ENCODE assay signal across 12 cellular contexts in the genomic region with DNA sequence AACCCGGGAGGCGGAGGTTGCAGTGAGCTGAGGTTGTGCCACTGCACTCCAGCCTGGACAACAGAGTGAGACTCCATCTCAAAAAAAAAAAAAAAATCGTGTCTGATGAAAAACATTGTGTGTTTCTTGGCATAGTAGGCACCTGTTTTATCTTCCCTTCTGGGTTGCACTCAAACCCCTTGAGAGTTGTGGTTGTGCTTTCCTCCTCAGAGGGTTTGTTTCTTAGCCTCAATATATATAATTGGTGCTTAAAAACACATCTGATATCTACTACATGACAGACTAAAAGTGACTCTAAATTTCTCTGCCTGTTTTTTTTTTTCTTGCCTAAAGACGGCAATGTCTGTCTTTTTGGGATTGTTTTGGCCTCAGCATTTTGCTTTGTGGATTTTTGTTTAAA. TPM values are rescaled to one million over a fixed set of nuclear protein-coding genes. Genes with fewer than 3 reads are reported as not detected.
DNase-seq lines count a peak whose midpoint lies in the region; ATAC-seq, FAIRE-seq and TF ChIP-seq lines count a peak whose summit lies in the region.
"Had no signal": no experiment of that assay in that cellular context is flagged by ENCODE, and none has a peak within 500 bp of the region (broad histone marks: within the 10 kb centered on the region; RNA-seq: fewer than 3 reads in every experiment).

No MANE protein-coding gene starts in this region.

- DNase-seq in effector memory CD8-positive, alpha-beta T cell, result no peak
- no peak for DNase-seq in stimulated activated CD4-positive, alpha-beta T cell treated with anti-CD3 and anti-CD28 coated beads, Interleukin-4, amount 100 ng/mL, for 24 hours
- no peak for DNase-seq in D721Med (ENCODE audit: insufficient read length, low spot score)
- no peak for DNase-seq in tibial nerve (ENCODE audit: low spot score in 2 of 2)
- DNase-seq in hypothalamus (lab: John Stamatoyannopoulos, UW), result no peak
- DNase-seq: CD4-positive, alpha-beta memory T cell; cortex of kidney; right cardiac atrium; WERI-Rb-1 had no signal

- H3K9me3 Mint-ChIP-seq in effector memory CD8-positive, alpha-beta T cell, result no peaks in the 10 kb centered on the region

- peak overlapping the region in 1 of 2 donors; percentile 26 for H3K4me3 Mint-ChIP-seq in effector memory CD8-positive, alpha-beta T cell

- H3K9me3 ChIP-seq in tibial nerve, result no peaks in the 10 kb centered on the region

- TF ChIP-seq CTCF in D721Med (IDR thresholded peaks at IDR 0.05; ENCODE audit: insufficient read depth, missing control alignments) (no peak), tibial nerve (IDR thresholded peaks at IDR 0.05) (no peak)

- ATAC-seq in GM18508 (IDR thresholded peaks at IDR 0.05; ENCODE audit: insufficient read depth, unreplicated experiment) (peak; percentile 28), GM21515 (IDR thresholded peaks at IDR 0.05; ENCODE audit: unreplicated experiment) (peak; percentile 44), HG03159 (IDR thresholded peaks at IDR 0.05; ENCODE audit: unreplicated experiment) (peak; percentile 39)
- ATAC-seq in effector memory CD8-positive, alpha-beta T cell (replicated peaks), result no peak

- no peak overlapping the region for H3K27ac ChIP-seq in tibial nerve
- H3K27ac ChIP-seq: WERI-Rb-1 had no signal

- TF ChIP-seq EP300 in tibial nerve (IDR thresholded peaks at IDR 0.05), result no peak

- H3K27me3 Mint-ChIP-seq in effector memory CD8-positive, alpha-beta T cell, result no peaks in the 10 kb centered on the region
- H3K27me3 Mint-ChIP-seq: CD4-positive, alpha-beta memory T cell had no signal

- peak overlapping the region; percentile 51 to 88 for H3K27ac Mint-ChIP-seq in effector memory CD8-positive, alpha-beta T cell

- TF ChIP-seq POLR2A in tibial nerve (IDR thresholded peaks at IDR 0.05), result no peak

- 75 to 77% methylated on average over 4 of the region's 4 CpGs for WGBS in tibial nerve, 2 donors

- no peak for FAIRE-seq in D721Med (lab: Jason Lieb, UNC)

- peaks cover 0 to 80% (median 34%) of the 10 kb centered on the region in 4 donors for H3K4me1 ChIP-seq in tibial nerve

- H3K36me3 ChIP-seq in tibial nerve, result peaks cover 0 to 18% (median 0%) of the 10 kb centered on the region in 3 donors

- peaks cover 71% of the 10 kb centered on the region for H3K36me3 Mint-ChIP-seq in effector memory CD8-positive, alpha-beta T cell (ENCODE audit: insufficient read depth)

- no peak overlapping the region for H3K4me3 ChIP-seq in tibial nerve

- peaks cover 0 to 3% of the 10 kb centered on the region in 2 donors for H3K27me3 ChIP-seq in tibial nerve

- peaks cover 52 to 60% of the 10 kb centered on the region in 2 donors for H3K4me1 Mint-ChIP-seq in effector memory CD8-positive, alpha-beta T cell (ENCODE audit: low read depth in 2 of 2)

RNA-seq across cellular contexts. Expression of a gene that starts 7.6 kb away (rescaled TPM):
- 10 to 100 TPM; 27.3 to 68.2 (median 52.8) TPM for total RNA-seq in tibial nerve

RNA-seq across cellular contexts. Expression of a gene that starts 35.7 kb away (rescaled TPM):
- total RNA-seq in tibial nerve, result 1,000 to 10,000 TPM; 1,296 to 1,829 (median 1,447) TPM

RNA-seq across cellular contexts. Expression of a gene that starts 35.9 kb away (rescaled TPM):
- total RNA-seq in tibial nerve, result 10 to 100 TPM in 2 of 4 donors, 1 to 10 TPM in 2; 6.6 to 14.9 (median 9.3) TPM
